Comparison of ENCODE assay signal across 2 cellular contexts in genomic region chr1:167734227-167734626, GRCh38.
TF ChIP-seq lines count a peak whose summit lies in the region.

No MANE protein-coding gene starts in this region.

TF ChIP-seq in HepG2, 621 proteins besides CTCF, POLR2A, EP300 and RAD21:
- TF ChIP-seq CEBPB (IDR thresholded peaks at IDR 0.05; ENCODE audit: borderline replicate concordance, low read depth, low read length) (peak; percentile 71), ZNF597 (CRISPR knock-in tag; IDR thresholded peaks at IDR 0.05) (no peak)

TF ChIP-seq in H1, 55 proteins besides CTCF, POLR2A, EP300 and RAD21:
- TF ChIP-seq CBX8 (IDR thresholded peaks at IDR 0.05; ENCODE audit: borderline replicate concordance, low read depth, low read length) = no peak
- no peak for TF ChIP-seq TBP (IDR thresholded peaks at IDR 0.05; ENCODE audit: low read depth, low read length)
- TF ChIP-seq USF2 (IDR thresholded peaks at IDR 0.05; ENCODE audit: low read length) = no peak
- TF ChIP-seq SIX5 (IDR thresholded peaks at IDR 0.05; ENCODE audit: low read depth, low read length) = no peak
- TF ChIP-seq CEBPB (IDR thresholded peaks at IDR 0.05; ENCODE audit: low read depth, low read length) = 0 out of 2 replicates have a peak, but pooled peaks have one; percentile 18
